8 cellular contexts compared by ENCODE assay signal in genomic region chr9:135905380-135906282, GRCh38. TPM values are rescaled to one million over a fixed set of nuclear protein-coding genes. Genes with fewer than 3 reads are reported as not detected.
A peak's percentile ranks its signal among the peaks of the same experiment; 100 is the strongest.
DNase-seq lines count a peak whose midpoint lies in the region; ATAC-seq, FAIRE-seq and TF ChIP-seq lines count a peak whose summit lies in the region.

No MANE protein-coding gene starts in this region.

- TF ChIP-seq CTCF in heart left ventricle (IDR thresholded peaks at IDR 0.05): no peak
- TF ChIP-seq CTCF in endothelial cell of umbilical vein (IDR thresholded peaks at IDR 0.05; ENCODE audit: extremely low read depth in 1 of 2, insufficient read depth in 1 of 2, low read depth in 1 of 2, low read length in 2 of 2): no peak
- no peak for TF ChIP-seq CTCF in ovary (IDR thresholded peaks at IDR 0.05)
- TF ChIP-seq CTCF in uterus (IDR thresholded peaks at IDR 0.05): no peak

- TF ChIP-seq POLR2A in heart left ventricle (IDR thresholded peaks at IDR 0.05) (no peak), endothelial cell of umbilical vein (IDR thresholded peaks at IDR 0.05; ENCODE audit: low read depth, low read length) (no peak), ovary (IDR thresholded peaks at IDR 0.05) (no peak), uterus (IDR thresholded peaks at IDR 0.05) (no peak)

- WGBS in heart left ventricle, 4 donors: 72 to 74% (median 73%) methylated on average over 23 of the region's 23 CpGs
- 59 to 64% (median 63%) methylated on average over 23 of the region's 23 CpGs for WGBS in ovary, 3 donors

- H4K20me1 ChIP-seq in endothelial cell of umbilical vein (replicated peaks; ENCODE audit: control insufficient read depth, extremely low read depth, insufficient read depth, low read length): no peaks in the 10 kb centered on the region

- ATAC-seq in heart left ventricle (no peak), Right ventricle myocardium superior (ENCODE audit: poor library complexity) (no peak), HG02678 (IDR thresholded peaks at IDR 0.05; ENCODE audit: unreplicated experiment) (no peak)

- H3K27ac ChIP-seq in heart left ventricle: peak overlapping the region in 10 of 12 donors; percentile 4 to 81 (median 72)
- peak overlapping the region; percentile 45 for H3K27ac ChIP-seq in endothelial cell of umbilical vein (ENCODE audit: insufficient read depth, low read depth, low read length)
- H3K27ac ChIP-seq in ovary: no peak overlapping the region
- peak overlapping the region in 1 of 2 donors; percentile 57 for H3K27ac ChIP-seq in uterus

- H3K36me3 ChIP-seq in heart left ventricle (peaks cover 0 to 3% (median 0%) of the 10 kb centered on the region in 9 donors), endothelial cell of umbilical vein (ENCODE audit: control insufficient read depth in 2 of 2, extremely low read depth in 1 of 2, insufficient read depth in 2 of 2, low read length in 2 of 2) (no peaks in the 10 kb centered on the region), ovary (no peaks in the 10 kb centered on the region), uterus (no peaks in the 10 kb centered on the region)

- POLR2A ChIA-PET in endothelial cell of umbilical vein (lab: Charles Lee): no interaction called here

- no peaks in the 10 kb centered on the region for H3K9me1 ChIP-seq in endothelial cell of umbilical vein (replicated peaks; ENCODE audit: control insufficient read depth, extremely low read depth, insufficient read depth, low read length)

- dilution Hi-C loops in endothelial cell of umbilical vein (cut with MboI; ENCODE audit: extremely low pct_ligation_motif_present, low sequenced_read_pairs): no loop called here

- peaks cover 82% of the 10 kb centered on the region for H3K79me2 ChIP-seq in endothelial cell of umbilical vein (ENCODE audit: control insufficient read depth, insufficient read depth, low read length)

- no peak overlapping the region for H2AFZ ChIP-seq in endothelial cell of umbilical vein (ENCODE audit: low read depth, low read length)

- no peak for TF ChIP-seq EP300 in ovary (IDR thresholded peaks at IDR 0.05)

- H3K9me3 ChIP-seq in heart left ventricle (no peaks in the 10 kb centered on the region), endothelial cell of umbilical vein (replicated peaks; ENCODE audit: control insufficient read depth, insufficient read depth, low read length) (no peaks in the 10 kb centered on the region), ovary (no peaks in the 10 kb centered on the region), uterus (no peaks in the 10 kb centered on the region)

- peak overlapping the region; percentile 99 for H3K4me2 ChIP-seq in endothelial cell of umbilical vein (ENCODE audit: insufficient read depth, low read length)

- intact Hi-C loops in heart left ventricle (cut with DNase I): loop anchor here in 6 of 10 donors (2.0 to 10.0 kb wide), 6 partner anchors 38 to 201 kb away; partner anchors contain the start of genes UBAC1 (in 2 of the 6) and KCNT1 (in 1 of the 6)
- intact Hi-C loops in Right ventricle myocardium superior (cut with DNase I): no loop called here
- intact Hi-C loops in endothelial cell of umbilical vein (cut with micrococcal nuclease): loop anchor here (1.0 to 2.0 kb wide), 3 partner anchors 41 to 213 kb away; partner anchors contain the start of genes TMEM250 and UBAC1
- intact Hi-C loops in ovary (cut with DNase I): no loop called here
- intact Hi-C loops in uterus (cut with DNase I; ENCODE audit: low total_unique reads): no loop called here

- peak; percentile 79 for FAIRE-seq in endothelial cell of umbilical vein (lab: Jason Lieb, UNC)

- H3K9ac ChIP-seq in endothelial cell of umbilical vein (replicated peaks; ENCODE audit: extremely low read depth, insufficient read depth, low read length): peak overlapping the region; percentile 49

- CTCF ChIA-PET in endothelial cell of umbilical vein (lab: Charles Lee): interaction anchor here (1.0 to 1.7 kb wide), 4 partner anchors 41 to 217 kb away, joined by 3 to 8 read pairs (median 6); no protein-coding TSS in a partner anchor

- BruUV-seq in endothelial cell of umbilical vein (replicated peaks; lab: Mats Ljungman, UMichigan): TSS peak; percentile 28

- H3K4me3 ChIP-seq in heart left ventricle (peak overlapping the region in 11 of 12 donors; percentile 57 to 84 (median 65)), endothelial cell of umbilical vein (replicated peaks in 1 of 3; ENCODE audit: insufficient read depth in 1 of 3, low read depth in 1 of 3, low read length in 3 of 3) (peak overlapping the region; percentile 42 to 84 (median 73)), ovary (no peak overlapping the region), uterus (peak overlapping the region; percentile 42 to 84)

- peaks cover 0 to 56% (median 39%) of the 10 kb centered on the region in 12 donors for H3K4me1 ChIP-seq in heart left ventricle
- peaks cover 36% of the 10 kb centered on the region for H3K4me1 ChIP-seq in endothelial cell of umbilical vein (ENCODE audit: control insufficient read depth, extremely low read depth, insufficient read depth, low read length)
- peaks cover 18% of the 10 kb centered on the region for H3K4me1 ChIP-seq in ovary (ENCODE audit: insufficient read depth)
- H3K4me1 ChIP-seq in uterus: peaks cover 0 to 8% of the 10 kb centered on the region in 2 donors

- DNase-seq in heart left ventricle (no peak), Right ventricle myocardium superior (no peak), endothelial cell of umbilical vein (ENCODE audit: low read depth, low spot score) (no peak), ovary (peak in 3 of 5 donors; percentile 9 to 30 (median 21)), uterus (no peak), dedifferentiated amniotic fluid mesenchymal stem cell (ENCODE audit: extremely low spot score) (no peak)
- peak; percentile 73 to 77 for DNase-seq in activated CD4-positive, alpha-beta T cell treated with anti-CD3 and anti-CD28 coated beads, Interleukin-2, amount 50 U/mL, for 4 hours

- H3K27me3 ChIP-seq in heart left ventricle: no peaks in the 10 kb centered on the region
- H3K27me3 ChIP-seq in endothelial cell of umbilical vein (ENCODE audit: control insufficient read depth in 2 of 2, insufficient read depth in 2 of 2, low read length in 2 of 2): no peaks in the 10 kb centered on the region
- no peaks in the 10 kb centered on the region for H3K27me3 ChIP-seq in ovary
- H3K27me3 ChIP-seq in uterus: no peaks in the 10 kb centered on the region

TF ChIP-seq in endothelial cell of umbilical vein, 7 proteins besides CTCF, POLR2A, EP300 and RAD21:
- no peak for TF ChIP-seq JUN (IDR thresholded peaks at IDR 0.05; ENCODE audit: borderline replicate concordance, insufficient read depth, insufficient read length, low read depth)
- TF ChIP-seq FOS (IDR thresholded peaks at IDR 0.05; ENCODE audit: borderline replicate concordance, insufficient read depth, low read length): no peak
- TF ChIP-seq GATA2 (IDR thresholded peaks at IDR 0.05; ENCODE audit: insufficient read depth, insufficient read length, low read depth, low read length): no peak

RNA-seq across cellular contexts. Expression of gene CAMSAP1, which starts 1.7 kb away (rescaled TPM):
- total RNA-seq in heart left ventricle (10 to 100 TPM; 15.6 to 38.3 (median 22.5) TPM), Right ventricle myocardium superior (18.3 TPM), endothelial cell of umbilical vein (25.5 and 30.6 TPM in 2 replicates), ovary (10 to 100 TPM; 17.1 to 62.6 (median 44.3) TPM), uterus (10 to 100 TPM; 15.6 to 61.2 (median 43.2) TPM)
- polyA plus RNA-seq in heart left ventricle (10 to 100 TPM; 10.9 to 19.0 TPM), endothelial cell of umbilical vein (8.1 and 8.2 TPM in 2 replicates), ovary (10 to 100 TPM in 1 of 2 donors, 1 to 10 TPM in 1; 9.4 to 11.7 TPM)
- polyA plus RNA-seq in endothelial cell of umbilical vein (2011; cell fraction: cytosol; rRNA removed): 9.7 and 9.9 TPM in 2 replicates
- polyA plus RNA-seq in endothelial cell of umbilical vein (2011; cell fraction: nucleus; rRNA removed): 16.6 and 16.8 TPM in 2 replicates
- polyA plus RNA-seq in endothelial cell of umbilical vein (2012): 16.2 and 17.5 TPM in 2 replicates
- 15.5 and 17.0 TPM in 2 replicates for polyA minus RNA-seq in endothelial cell of umbilical vein
- 72.9 TPM for polyA minus RNA-seq in endothelial cell of umbilical vein (2011; cell fraction: cytosol; rRNA and poly(A)+ RNA removed)
- 13.3 and 15.1 TPM in 2 replicates for polyA minus RNA-seq in endothelial cell of umbilical vein (2011; cell fraction: nucleus; rRNA and poly(A)+ RNA removed)

RNA-seq across cellular contexts. Expression of gene UBAC1, which starts 55.5 kb away (rescaled TPM):
- total RNA-seq in heart left ventricle: 100 to 1,000 TPM in 4 of 9 donors, 10 to 100 TPM in 5; 71.1 to 115 (median 87.6) TPM
- 100 to 1,000 TPM; 100 to 140 TPM for polyA plus RNA-seq in heart left ventricle
- 107 TPM for total RNA-seq in Right ventricle myocardium superior
- total RNA-seq in endothelial cell of umbilical vein: 36.5 and 39.5 TPM in 2 replicates
- polyA plus RNA-seq in endothelial cell of umbilical vein: 56.6 and 56.7 TPM in 2 replicates
- polyA plus RNA-seq in endothelial cell of umbilical vein (2011; cell fraction: cytosol; rRNA removed): 47.6 and 49.4 TPM in 2 replicates
- polyA plus RNA-seq in endothelial cell of umbilical vein (2011; cell fraction: nucleus; rRNA removed): 73.5 and 74.6 TPM in 2 replicates
- 32.0 and 33.4 TPM in 2 replicates for polyA plus RNA-seq in endothelial cell of umbilical vein (2012)
- polyA minus RNA-seq in endothelial cell of umbilical vein: 33.8 and 40.7 TPM in 2 replicates
- polyA minus RNA-seq in endothelial cell of umbilical vein (2011; cell fraction: cytosol; rRNA and poly(A)+ RNA removed): 29.9 TPM
- polyA minus RNA-seq in endothelial cell of umbilical vein (2011; cell fraction: nucleus; rRNA and poly(A)+ RNA removed): 9.7 and 10.6 TPM in 2 replicates
- total RNA-seq in ovary: 10 to 100 TPM; 29.4 to 42.0 (median 34.9) TPM
- 10 to 100 TPM; 19.7 to 33.3 TPM for polyA plus RNA-seq in ovary
- 10 to 100 TPM; 25.1 to 46.1 (median 35.8) TPM for total RNA-seq in uterus

Comparison
In these comparisons a context has a peak if more than half of its experiments do, and no peak if none do; other contexts are left out.
1. intact Hi-C loops: an anchor here in heart left ventricle (2.0 to 10.0 kb wide) and endothelial cell of umbilical vein (1.0 to 2.0 kb wide); none called in Right ventricle myocardium superior, ovary and uterus.
2. DNase-seq: peak in activated CD4-positive, alpha-beta T cell treated with anti-CD3 and anti-CD28 coated beads, Interleukin-2, amount 50 U/mL, for 4 hours (2 of 2) and ovary (3 of 5); none in heart left ventricle (0 of 5), Right ventricle myocardium superior (single experiment), endothelial cell of umbilical vein (single experiment), uterus (0 of 2) and dedifferentiated amniotic fluid mesenchymal stem cell (single experiment).
3. H3K27ac ChIP-seq: peak in heart left ventricle (10 of 12) and endothelial cell of umbilical vein (single experiment); none in ovary (0 of 2).